Comparison of ENCODE assay signal across 1 cellular context in genomic region chr1:59368007-59368670, GRCh38.
TF ChIP-seq lines count a peak whose summit lies in the region.

No MANE protein-coding gene starts in this region.

TF ChIP-seq in SK-N-SH, 30 proteins besides CTCF, POLR2A, EP300 and RAD21 (continued from another document):
- no peak for TF ChIP-seq MXI1 (IDR thresholded peaks at IDR 0.05; ENCODE audit: low read depth, low read length)
- TF ChIP-seq GABPA (IDR thresholded peaks at IDR 0.05; ENCODE audit: low read depth) = no peak
- no peak for TF ChIP-seq FOXJ3 (CRISPR knock-in tag; IDR thresholded peaks at IDR 0.05)
- TF ChIP-seq TCF12 (IDR thresholded peaks at IDR 0.05) = no peak
- TF ChIP-seq, protein P1, sequence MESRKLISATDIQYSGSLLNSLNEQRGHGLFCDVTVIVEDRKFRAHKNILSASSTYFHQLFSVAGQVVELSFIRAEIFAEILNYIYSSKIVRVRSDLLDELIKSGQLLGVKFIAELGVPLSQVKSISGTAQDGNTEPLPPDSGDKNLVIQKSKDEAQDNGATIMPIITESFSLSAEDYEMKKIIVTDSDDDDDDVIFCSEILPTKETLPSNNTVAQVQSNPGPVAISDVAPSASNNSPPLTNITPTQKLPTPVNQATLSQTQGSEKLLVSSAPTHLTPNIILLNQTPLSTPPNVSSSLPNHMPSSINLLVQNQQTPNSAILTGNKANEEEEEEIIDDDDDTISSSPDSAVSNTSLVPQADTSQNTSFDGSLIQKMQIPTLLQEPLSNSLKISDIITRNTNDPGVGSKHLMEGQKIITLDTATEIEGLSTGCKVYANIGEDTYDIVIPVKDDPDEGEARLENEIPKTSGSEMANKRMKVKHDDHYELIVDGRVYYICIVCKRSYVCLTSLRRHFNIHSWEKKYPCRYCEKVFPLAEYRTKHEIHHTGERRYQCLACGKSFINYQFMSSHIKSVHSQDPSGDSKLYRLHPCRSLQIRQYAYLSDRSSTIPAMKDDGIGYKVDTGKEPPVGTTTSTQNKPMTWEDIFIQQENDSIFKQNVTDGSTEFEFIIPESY (IDR thresholded peaks at IDR 0.05; ENCODE audit: borderline replicate concordance, low read depth) = no peak
- TF ChIP-seq MEF2A (IDR thresholded peaks at IDR 0.05; ENCODE audit: borderline replicate concordance, low read depth) = no peak
- TF ChIP-seq JUND (IDR thresholded peaks at IDR 0.05) = no peak
- TF ChIP-seq RFX5 (IDR thresholded peaks at IDR 0.05; ENCODE audit: low read length) = no peak
- TF ChIP-seq TEAD4 (IDR thresholded peaks at IDR 0.05; ENCODE audit: borderline replicate concordance, insufficient read depth) = no peak
- TF ChIP-seq YY1 (IDR thresholded peaks at IDR 0.05; ENCODE audit: low read depth) = no peak
- TF ChIP-seq PBX3 (IDR thresholded peaks at IDR 0.05) = no peak
- no peak for TF ChIP-seq NRF1 (IDR thresholded peaks at IDR 0.05; ENCODE audit: low read depth, low read length)
- no peak for TF ChIP-seq FOSL2 (IDR thresholded peaks at IDR 0.05; ENCODE audit: borderline replicate concordance, low read depth)
- no peak for TF ChIP-seq POLR2AphosphoS5 (IDR thresholded peaks at IDR 0.05; ENCODE audit: low read depth, low read length)
- TF ChIP-seq EZH2phosphoT487 (IDR thresholded peaks at IDR 0.05; ENCODE audit: borderline replicate concordance, low read depth) = no peak
TF ChIP-seq in SK-N-SH: peak in this region for 0.
